9 cellular contexts compared by ENCODE assay signal in the genomic region with DNA sequence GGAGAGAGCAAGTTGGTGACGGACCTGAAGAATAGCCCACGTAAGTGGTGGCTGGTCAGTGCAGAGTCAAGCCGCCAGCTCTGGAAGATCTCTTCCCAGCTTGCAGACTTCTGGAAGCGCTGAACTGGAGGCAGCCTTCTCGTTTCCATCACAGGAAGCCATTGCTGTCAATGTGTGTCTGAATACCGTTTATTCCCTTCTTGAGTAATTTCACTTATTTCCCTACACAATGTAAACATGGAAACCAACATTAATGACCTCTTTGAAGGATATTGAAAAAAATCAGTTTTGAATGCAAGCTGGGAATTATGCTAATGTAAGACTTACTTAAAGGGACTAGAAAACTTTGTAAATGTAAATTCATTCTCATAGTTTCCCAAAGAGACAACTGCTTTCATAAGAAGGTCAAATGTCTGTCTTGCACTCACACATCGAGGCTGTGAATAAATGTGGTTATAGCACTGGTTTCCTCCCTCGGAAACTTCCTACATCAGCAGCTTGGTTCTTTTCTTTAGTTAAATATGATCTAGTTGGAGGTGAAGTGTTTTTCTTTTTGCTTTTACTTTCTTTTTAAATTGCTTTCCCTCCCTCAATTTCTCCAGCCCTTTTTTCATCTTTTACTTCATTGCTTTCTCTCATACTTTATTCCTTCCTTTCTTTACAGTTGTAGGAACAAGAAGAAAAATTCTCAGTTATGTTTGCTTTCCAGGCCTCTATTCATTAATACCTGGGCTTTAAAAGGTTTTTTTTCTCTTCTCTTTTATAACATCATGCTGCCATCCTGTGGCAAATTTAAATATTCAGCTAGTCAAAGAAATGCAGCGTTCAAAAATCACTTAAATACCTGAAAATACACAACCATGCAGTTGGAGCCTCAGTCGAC.
A peak's percentile ranks its signal among the peaks of the same experiment; 100 is the strongest.
DNase-seq lines count a peak whose midpoint lies in the region; ATAC-seq and TF ChIP-seq lines count a peak whose summit lies in the region.
"Had no signal": no experiment of that assay in that cellular context is flagged by ENCODE, and none has a peak within 500 bp of the region (broad histone marks: within the 10 kb centered on the region; RNA-seq: fewer than 3 reads in every experiment).

No MANE protein-coding gene starts in this region.

- DNase-seq in NCI-H2171 treated with DMSO at 0.1 percent for 48 hours (lab: John Stamatoyannopoulos, UW) (peak; percentile 49), dermis blood vessel endothelial cell (peak; percentile 27), spleen (no peak), NCI-H1092 (lab: John Stamatoyannopoulos, UW) (no peak), UCSD-AML1 (lab: John Stamatoyannopoulos, UW; ENCODE audit: unreplicated experiment) (no peak), A172 (ENCODE audit: low spot score) (no peak)

- H3K27ac ChIP-seq in BLaER1 = peak overlapping the region; percentile 39; the same call in 1 of the 2 replicates
- peak overlapping the region in 7 of 8 donors; percentile 23 to 72 (median 61) for H3K27ac ChIP-seq in spleen
- H3K27ac ChIP-seq: SJCRH30 had no signal

- no peaks in the 10 kb centered on the region for H4K20me1 ChIP-seq in BLaER1

- peak in 8 of 11 experiments; percentile 30 to 54 (median 36) for TF ChIP-seq CTCF in spleen (IDR thresholded peaks at IDR 0.05 in 8 of 11, conservative IDR thresholded peaks at IDR 0.05 in 3 of 11)

- no peak for TF ChIP-seq POLR2A in spleen (IDR thresholded peaks at IDR 0.05)

- intact Hi-C loops in spleen (cut with DNase I; ENCODE audit: low total_unique reads) = no loop called here

- H3K9ac ChIP-seq in BLaER1 = no peak overlapping the region

- ATAC-seq in GM18520 (IDR thresholded peaks at IDR 0.05; ENCODE audit: unreplicated experiment) = peak; percentile 37

- H3K4me1 ChIP-seq in BLaER1 = peaks cover 26% of the 10 kb centered on the region
- peaks cover under 1 to 44% (median 24%) of the 10 kb centered on the region in 6 donors for H3K4me1 ChIP-seq in spleen

- H3K36me3 ChIP-seq in BLaER1 = no peaks in the 10 kb centered on the region
- H3K36me3 ChIP-seq in spleen = no peaks in the 10 kb centered on the region
- H3K36me3 ChIP-seq: SJCRH30 had no signal

- WGBS in spleen, 5 donors = 38 to 46% (median 41%) methylated on average over 10 of the region's 10 CpGs

- peak overlapping the region; percentile 65 for H3K4me2 ChIP-seq in BLaER1

- H3K4me3 ChIP-seq in BLaER1 = no peak overlapping the region
- peak overlapping the region in 1 of 8 donors; percentile 2 for H3K4me3 ChIP-seq in spleen
- H3K4me3 ChIP-seq: SJCRH30 had no signal

- no peaks in the 10 kb centered on the region for H3K9me3 ChIP-seq in BLaER1
- H3K9me3 ChIP-seq in spleen = no peaks in the 10 kb centered on the region
- H3K9me3 ChIP-seq: SJCRH30 had no signal

- H3K27me3 ChIP-seq in BLaER1 (no peaks in the 10 kb centered on the region), spleen (replicated peaks in 1 of 7) (no peaks in the 10 kb centered on the region)
- H3K27me3 ChIP-seq: SJCRH30 had no signal

Comparison
In these comparisons a context has a peak if more than half of its experiments do, and no peak if none do; other contexts are left out.
1. DNase-seq: peak in NCI-H2171 treated with DMSO at 0.1 percent for 48 hours (single experiment) and dermis blood vessel endothelial cell (single experiment); none in spleen (single experiment), NCI-H1092 (single experiment), UCSD-AML1 (single experiment) and A172 (single experiment).